In genomic region chr7:151399906-151400305, GRCh38 we compare ENCODE assay signal across 17 cellular contexts. TPM values are rescaled to one million over a fixed set of nuclear protein-coding genes. Genes with fewer than 3 reads are reported as not detected.
DNase-seq lines count a peak whose midpoint lies in the region; ATAC-seq and TF ChIP-seq lines count a peak whose summit lies in the region.
"Had no signal": no experiment of that assay in that cellular context is flagged by ENCODE, and none has a peak within 500 bp of the region (broad histone marks: within the 10 kb centered on the region; RNA-seq: fewer than 3 reads in every experiment).

No MANE protein-coding gene starts in this region.

- no peak for ATAC-seq in HG03469 (IDR thresholded peaks at IDR 0.05; ENCODE audit: unreplicated experiment)

- peaks cover 2% of the 10 kb centered on the region for H3K9me3 Mint-ChIP-seq in endodermal cell

- H3K27ac ChIP-seq in DOHH2 (ENCODE audit: low read depth, low read length) (no peak overlapping the region), OCI-LY7 (ENCODE audit: low read depth, low read length, poor library complexity, severe bottlenecking) (no peak overlapping the region), endodermal cell (ENCODE audit: low read depth, low read length) (no peak overlapping the region), osteoblast (ENCODE audit: low read depth, low read length) (no peak overlapping the region), tibial nerve (peak overlapping the region in 1 of 4 donors; percentile 23)
- H3K27ac ChIP-seq: KMS-11 had no signal

- intact Hi-C loops in OCI-LY7 (cut with micrococcal nuclease; ENCODE audit: unreplicated experiment), result no loop called here

- TF ChIP-seq CTCF in DOHH2 (IDR thresholded peaks at IDR 0.05; ENCODE audit: low read depth, low read length, poor library complexity, severe bottlenecking) (no peak), OCI-LY7 (conservative IDR thresholded peaks at IDR 0.05; ENCODE audit: low read length) (no peak), endodermal cell (conservative IDR thresholded peaks at IDR 0.05) (no peak), osteoblast (IDR thresholded peaks at IDR 0.05; ENCODE audit: extremely low read depth, low read depth, low read length) (no peak), tibial nerve (IDR thresholded peaks at IDR 0.05) (no peak)

- no peaks in the 10 kb centered on the region for H3K27me3 ChIP-seq in DOHH2 (ENCODE audit: control insufficient read depth, low read length)
- no peaks in the 10 kb centered on the region for H3K27me3 ChIP-seq in endodermal cell (ENCODE audit: control insufficient read depth, insufficient read depth, low read length, poor library complexity, severe bottlenecking)
- peaks cover 2% of the 10 kb centered on the region for H3K27me3 ChIP-seq in osteoblast (ENCODE audit: insufficient read depth, low read length)
- H3K27me3 ChIP-seq in tibial nerve, result no peaks in the 10 kb centered on the region
- H3K27me3 ChIP-seq: BE2C had no signal

- H3K36me3 Mint-ChIP-seq in endodermal cell (ENCODE audit: low read depth), result peaks cover 49% of the 10 kb centered on the region

- H3K4me1 ChIP-seq in DOHH2 (ENCODE audit: control insufficient read depth, low read length) (peaks cover 49% of the 10 kb centered on the region), OCI-LY7 (ENCODE audit: insufficient read depth, low read length, poor library complexity, severe bottlenecking) (peaks cover 21% of the 10 kb centered on the region), endodermal cell (ENCODE audit: control insufficient read depth, insufficient read depth, low read length) (no peaks in the 10 kb centered on the region), osteoblast (ENCODE audit: insufficient read depth, low read length) (peaks cover 15% of the 10 kb centered on the region), tibial nerve (peaks cover 0 to 46% (median 22%) of the 10 kb centered on the region in 4 donors)
- H3K4me1 ChIP-seq: BE2C had no signal

- peaks cover 3% of the 10 kb centered on the region for H3K4me1 Mint-ChIP-seq in endodermal cell

- H3K9me3 ChIP-seq in DOHH2 (ENCODE audit: control insufficient read depth, insufficient read depth, low read length), result no peaks in the 10 kb centered on the region
- no peaks in the 10 kb centered on the region for H3K9me3 ChIP-seq in OCI-LY7 (ENCODE audit: low read length)
- no peaks in the 10 kb centered on the region for H3K9me3 ChIP-seq in endodermal cell (ENCODE audit: control insufficient read depth, low read length)
- H3K9me3 ChIP-seq in osteoblast (ENCODE audit: low read depth, low read length), result no peaks in the 10 kb centered on the region
- no peaks in the 10 kb centered on the region for H3K9me3 ChIP-seq in tibial nerve
- H3K9me3 ChIP-seq: BE2C had no signal

- H3K4me2 ChIP-seq in DOHH2 (ENCODE audit: low read length), result peak overlapping the region; percentile 81
- peak overlapping the region; percentile 65; the same call in 1 of the 2 replicates for H3K4me2 ChIP-seq in OCI-LY7 (ENCODE audit: low read length)
- H3K4me2 ChIP-seq in osteoblast (ENCODE audit: insufficient read depth, low read length), result no peak overlapping the region
- H3K4me2 ChIP-seq: KMS-11 had no signal

- POLR2A ChIA-PET in OCI-LY7 (lab: Charles Lee), result interaction anchor here (0.6 kb wide), 1 partner anchor 559 kb away, joined by 3 read pairs; no protein-coding TSS in a partner anchor

- H4K20me1 ChIP-seq in DOHH2 (ENCODE audit: control insufficient read depth, insufficient read depth, low read depth, low read length), result no peaks in the 10 kb centered on the region
- no peaks in the 10 kb centered on the region for H4K20me1 ChIP-seq in OCI-LY7 (ENCODE audit: insufficient read depth, low read length)
- H4K20me1 ChIP-seq in osteoblast (ENCODE audit: insufficient read depth, low read length), result no peaks in the 10 kb centered on the region

- H3K79me2 ChIP-seq in DOHH2 (ENCODE audit: control insufficient read depth, low read length) (no peaks in the 10 kb centered on the region), OCI-LY7 (ENCODE audit: insufficient read depth, low read depth, low read length) (no peaks in the 10 kb centered on the region), osteoblast (ENCODE audit: insufficient read depth, low read length) (no peaks in the 10 kb centered on the region)

- DNase-seq in OCI-LY7 (ENCODE audit: low spot score), result no peak
- no peak for DNase-seq in endodermal cell
- peak; percentile 65 for DNase-seq in osteoblast (ENCODE audit: insufficient read length, low spot score, missing footprints)
- DNase-seq in stimulated activated CD8-positive, alpha-beta memory T cell treated with anti-CD3 and anti-CD28 coated beads, Interleukin-4, amount 100 ng/mL, for 48 hours, result no peak
- DNase-seq in tibial nerve (ENCODE audit: low spot score in 2 of 2), result no peak
- DNase-seq in midbrain (lab: John Stamatoyannopoulos, UW), result no peak
- DNase-seq: BE2C, EL, NCI-H1092 treated with DMSO at 0.1 percent for 48 hours, NCI-H187, NCI-H446 treated with DMSO at 0.1 percent for 48 hours, NCI-H748 treated with DMSO at 0.1 percent for 48 hours had no signal

- H3K9ac ChIP-seq in endodermal cell (ENCODE audit: extremely low read depth, low read length, poor library complexity, severe bottlenecking), result no peak overlapping the region
- H3K9ac ChIP-seq: KMS-11 had no signal

- H3K27ac Mint-ChIP-seq in endodermal cell, result peak overlapping the region; percentile 10

- no peaks in the 10 kb centered on the region for H3K9me2 ChIP-seq in DOHH2 (replicated peaks; ENCODE audit: control insufficient read depth, low read length)
- no peaks in the 10 kb centered on the region for H3K9me2 ChIP-seq in OCI-LY7 (ENCODE audit: insufficient read depth, low read length)

- H3K4me3 Mint-ChIP-seq in endodermal cell, result no peak overlapping the region

- H3K36me3 ChIP-seq in DOHH2 (ENCODE audit: control insufficient read depth, low read length) (no peaks in the 10 kb centered on the region), OCI-LY7 (ENCODE audit: insufficient read depth, low read length) (no peaks in the 10 kb centered on the region), endodermal cell (ENCODE audit: control insufficient read depth, insufficient read depth, low read length) (peaks cover 23% of the 10 kb centered on the region), osteoblast (ENCODE audit: insufficient read depth, low read length) (no peaks in the 10 kb centered on the region), tibial nerve (peaks cover 0 to 12% (median 0%) of the 10 kb centered on the region in 3 donors)
- H3K36me3 ChIP-seq: BE2C had no signal

- no peak for TF ChIP-seq POLR2A in tibial nerve (IDR thresholded peaks at IDR 0.05)

- H2AFZ ChIP-seq in OCI-LY7 (ENCODE audit: low read length) (no peak overlapping the region; the same call in 1 of the 2 replicates), osteoblast (ENCODE audit: low read length) (no peak overlapping the region)

- 94 to 97% methylated on average over 10 to 14 of the region's 14 CpGs for WGBS in endodermal cell (ENCODE audit: insufficient coverage in 1 of 2, insufficient read length in 1 of 2), 2 experiments
- 77 to 84% methylated on average over 14 of the region's 14 CpGs for WGBS in tibial nerve, 2 donors

- no peak for TF ChIP-seq EP300 in tibial nerve (IDR thresholded peaks at IDR 0.05)

- no peaks in the 10 kb centered on the region for H3K27me3 Mint-ChIP-seq in endodermal cell (ENCODE audit: insufficient read depth)

- no TSS peak for BruUV-seq in OCI-LY7 (replicated peaks; lab: Mats Ljungman, UMichigan)

- 0 out of 2 replicates have a peak overlapping the region, but pooled peaks have one; percentile 57 for H3K4me3 ChIP-seq in DOHH2 (ENCODE audit: low read length)
- no peak overlapping the region for H3K4me3 ChIP-seq in OCI-LY7 (ENCODE audit: low read depth, low read length, poor library complexity, severe bottlenecking)
- no peak overlapping the region for H3K4me3 ChIP-seq in endodermal cell (ENCODE audit: low read length)
- no peak overlapping the region for H3K4me3 ChIP-seq in osteoblast (ENCODE audit: insufficient read depth, low read length)
- H3K4me3 ChIP-seq in tibial nerve, result no peak overlapping the region

- CTCF ChIA-PET in OCI-LY7 (lab: Charles Lee; ENCODE audit: unreplicated experiment), result no interaction called here

- H3F3A ChIP-seq in DOHH2 (ENCODE audit: control insufficient read depth, insufficient read depth), result no peaks in the 10 kb centered on the region; the same call in none of the 2 replicates

RNA-seq across cellular contexts. Expression of gene WDR86, which starts 9.9 kb away (rescaled TPM):
- 0.13 and 0.44 TPM in 2 replicates for total RNA-seq in OCI-LY7 (2014; rRNA removed; shearing (Covaris generic))
- total RNA-seq in OCI-LY7 (2022), result 0.51 and 0.65 TPM in 2 replicates
- total RNA-seq in endodermal cell, result 10 to 100 TPM; 83.3 to 94.2 TPM
- 19.3 TPM for polyA plus RNA-seq in endodermal cell (2013, experiment 1 of 2)
- polyA plus RNA-seq in endodermal cell (2013, experiment 2 of 2), result 21.2 TPM
- total RNA-seq in osteoblast, result 8.5 and 15.6 TPM in 2 replicates
- 100 to 1,000 TPM in 2 of 4 donors, 10 to 100 TPM in 2; 82.9 to 142 (median 115) TPM for total RNA-seq in tibial nerve
- total RNA-seq: MCF 10A, RPMI7951 had no signal

RNA-seq across cellular contexts. Expression of gene CRYGN, which starts 40.0 kb away (rescaled TPM):
- 0.09 and 0.26 TPM in 2 replicates for total RNA-seq in OCI-LY7 (2014; rRNA removed; shearing (Covaris generic))
- total RNA-seq in OCI-LY7 (2022) (not detected in 2 replicates), endodermal cell (1 to 10 TPM; 2.3 to 4.4 TPM), osteoblast (0.59 and 0.72 TPM in 2 replicates), tibial nerve (1 to 10 TPM in 1 of 4 donors, under 1 TPM in 2, not detected in 1; 0.59 to 1.5 (median 0.87) TPM)
- polyA plus RNA-seq in endodermal cell (2013, experiment 1 of 2), result 0.61 TPM
- polyA plus RNA-seq in endodermal cell (2013, experiment 2 of 2), result not detected
- total RNA-seq: MCF 10A, RPMI7951 had no signal

RNA-seq across cellular contexts. Expression of gene NUB1, which starts 58.3 kb away (rescaled TPM):
- total RNA-seq in OCI-LY7 (2014; rRNA removed; shearing (Covaris generic)), result 44.1 and 44.2 TPM in 2 replicates
- 50.7 and 57.0 TPM in 2 replicates for total RNA-seq in OCI-LY7 (2022)
- 10 to 100 TPM; 50.2 to 64.7 TPM for total RNA-seq in endodermal cell
- 49.7 TPM for polyA plus RNA-seq in endodermal cell (2013, experiment 1 of 2)
- polyA plus RNA-seq in endodermal cell (2013, experiment 2 of 2), result 48.8 TPM
- 48.9 and 50.7 TPM in 2 replicates for total RNA-seq in osteoblast
- 10 to 100 TPM; 40.8 to 66.3 (median 60.1) TPM for total RNA-seq in tibial nerve
